ENCODE assay signal across 25 cellular contexts in genomic region chr16:1026784-1027415, GRCh38. TPM values are rescaled to one million over a fixed set of nuclear protein-coding genes. Genes with fewer than 3 reads are reported as not detected.
DNase-seq lines count a peak whose midpoint lies in the region; TF ChIP-seq lines count a peak whose summit lies in the region.
"Had no signal": no experiment of that assay in that cellular context is flagged by ENCODE, and none has a peak within 500 bp of the region (broad histone marks: within the 10 kb centered on the region; RNA-seq: fewer than 3 reads in every experiment).

No MANE protein-coding gene starts in this region.

- H3K4me3 ChIP-seq in SJCRH30 (no peak overlapping the region), neural progenitor cell (no peak overlapping the region)
- H3K4me3 ChIP-seq: HAP-1, mucosa of descending colon, vagina had no signal

- H3F3A ChIP-seq in neural progenitor cell (ENCODE audit: low read depth) = no peaks in the 10 kb centered on the region

- no peaks in the 10 kb centered on the region for H3K79me2 ChIP-seq in neural progenitor cell (ENCODE audit: low read depth)

- peaks cover 33% of the 10 kb centered on the region for H3K4me1 Mint-ChIP-seq in neural progenitor cell
- no peaks in the 10 kb centered on the region for H3K4me1 Mint-ChIP-seq in progenitor cell of endocrine pancreas (ENCODE audit: low read depth)

- TF ChIP-seq CTCF in neural progenitor cell (IDR thresholded peaks at IDR 0.05) (no peak), progenitor cell of endocrine pancreas (IDR thresholded peaks at IDR 0.05; ENCODE audit: unreplicated experiment) (no peak)

- H3K36me3 Mint-ChIP-seq in neural progenitor cell = no peaks in the 10 kb centered on the region
- H3K36me3 Mint-ChIP-seq in progenitor cell of endocrine pancreas (ENCODE audit: insufficient read depth) = no peaks in the 10 kb centered on the region
- H3K36me3 Mint-ChIP-seq: T-cell had no signal

- no peak overlapping the region for H2AFZ ChIP-seq in neural progenitor cell (replicated peaks)

- DNase-seq in SJCRH30 = peak; percentile 84 to 85
- DNase-seq in epidermal melanocyte (ENCODE audit: insufficient read length, low spot score) = peak; percentile 35
- DNase-seq in neural progenitor cell (ENCODE audit: low spot score) = peak; percentile 36
- DNase-seq in activated CD4-positive, alpha-beta T cell treated with anti-CD3 and anti-CD28 coated beads for 1 hour = no peak
- DNase-seq in SW 1271 (lab: John Stamatoyannopoulos, UW) = no peak
- DNase-seq in progenitor cell of endocrine pancreas (ENCODE audit: low spot score, unreplicated experiment) = no peak
- DNase-seq: activated CD8-positive, alpha-beta T cell treated with anti-CD3 and anti-CD28 coated beads, Interleukin-2, amount 10 ng/mL, durations not matched to agents 7 days and 5 days; activated gamma-delta T cell; amniotic stem cell; CD4-positive, alpha-beta T cell; foreskin keratinocyte; GDM1; mucosa of descending colon; NCI-H1048; NCI-H1930; NCI-H226; OCI-M1; SHP77; stimulated activated CD8-positive, alpha-beta memory T cell treated with anti-CD3 and anti-CD28 coated beads, Interleukin-4, amount 100 ng/mL, for 48 hours; T-cell had no signal

- no peaks in the 10 kb centered on the region for H4K20me1 ChIP-seq in neural progenitor cell (ENCODE audit: low read depth)

- H3K9ac ChIP-seq in neural progenitor cell = no peak overlapping the region

- H3K9me3 ChIP-seq in SJCRH30 (replicated peaks) = no peaks in the 10 kb centered on the region
- H3K9me3 ChIP-seq in neural progenitor cell (ENCODE audit: low read depth) = no peaks in the 10 kb centered on the region
- H3K9me3 ChIP-seq: HAP-1, mucosa of descending colon, vagina had no signal

- H3K9me3 Mint-ChIP-seq in neural progenitor cell (no peaks in the 10 kb centered on the region), progenitor cell of endocrine pancreas (ENCODE audit: low read depth) (no peaks in the 10 kb centered on the region)
- H3K9me3 Mint-ChIP-seq: CD4-positive, alpha-beta T cell; T-cell had no signal

- H3K36me3 ChIP-seq in SJCRH30 (no peaks in the 10 kb centered on the region), neural progenitor cell (no peaks in the 10 kb centered on the region)
- H3K36me3 ChIP-seq: HAP-1, vagina had no signal

- H3K27ac ChIP-seq in SJCRH30 = peak overlapping the region; percentile 30; the same call in 1 of the 2 replicates
- no peak overlapping the region for H3K27ac ChIP-seq in neural progenitor cell
- peak overlapping the region; percentile 96 for H3K27ac ChIP-seq in temporal lobe (ENCODE audit: low read depth, low read length)
- H3K27ac ChIP-seq: foreskin keratinocyte, vagina had no signal

- H3K4me1 ChIP-seq in SJCRH30 (peaks cover 54% of the 10 kb centered on the region), neural progenitor cell (no peaks in the 10 kb centered on the region)
- H3K4me1 ChIP-seq: foreskin keratinocyte, HAP-1 had no signal

- peak overlapping the region; percentile 46 for H3K27ac Mint-ChIP-seq in neural progenitor cell
- no peak overlapping the region for H3K27ac Mint-ChIP-seq in progenitor cell of endocrine pancreas
- H3K27ac Mint-ChIP-seq: activated CD8-positive, alpha-beta T cell treated with anti-CD3 and anti-CD28 coated beads, Interleukin-2, amount 10 ng/mL, durations not matched to agents 7 days and 5 days; CD4-positive, alpha-beta T cell; T-cell had no signal

- H3K27me3 Mint-ChIP-seq in neural progenitor cell (ENCODE audit: insufficient read depth, low read depth) (peaks cover 6% of the 10 kb centered on the region), progenitor cell of endocrine pancreas (peaks cover 8% of the 10 kb centered on the region)

- H3K27me3 ChIP-seq in SJCRH30 (no peaks in the 10 kb centered on the region; the same call in 1 of the 2 replicates), neural progenitor cell (no peaks in the 10 kb centered on the region)
- H3K27me3 ChIP-seq: vagina had no signal

- H3K4me3 Mint-ChIP-seq in neural progenitor cell = peak overlapping the region; percentile 29
- no peak overlapping the region for H3K4me3 Mint-ChIP-seq in progenitor cell of endocrine pancreas (ENCODE audit: low read depth)
- H3K4me3 Mint-ChIP-seq: activated CD8-positive, alpha-beta T cell treated with anti-CD3 and anti-CD28 coated beads, Interleukin-2, amount 10 ng/mL, durations not matched to agents 7 days and 5 days; CD4-positive, alpha-beta T cell; T-cell had no signal

- no peak overlapping the region for H3K4me2 ChIP-seq in neural progenitor cell

RNA-seq across cellular contexts. Expression of gene SOX8, which starts 45.3 kb away (rescaled TPM):
- total RNA-seq in SJCRH30 (2014; rRNA removed; shearing (Covaris generic)) = 141 and 144 TPM in 2 replicates
- 0.75 and 3.0 TPM in 2 replicates for total RNA-seq in neural progenitor cell (ENCODE audit: low replicate concordance)
- 21.6 TPM for total RNA-seq in temporal lobe
- total RNA-seq in progenitor cell of endocrine pancreas = 6.7 and 7.1 TPM in 2 replicates
- total RNA-seq: activated CD8-positive, alpha-beta T cell treated with anti-CD3 and anti-CD28 coated beads, Interleukin-2, amount 10 ng/mL, durations not matched to agents 7 days and 5 days; epithelial cell of proximal tubule; foreskin keratinocyte had no signal

RNA-seq across cellular contexts. Expression of gene SSTR5, which starts 45.6 kb away (rescaled TPM):
- total RNA-seq in SJCRH30 (2014; rRNA removed; shearing (Covaris generic)) = 3.7 and 4.5 TPM in 2 replicates
- total RNA-seq in neural progenitor cell (ENCODE audit: low replicate concordance) = not detected in 2 replicates
- not detected for total RNA-seq in temporal lobe
- 1.0 and 1.4 TPM in 2 replicates for total RNA-seq in progenitor cell of endocrine pancreas
- total RNA-seq: activated CD8-positive, alpha-beta T cell treated with anti-CD3 and anti-CD28 coated beads, Interleukin-2, amount 10 ng/mL, durations not matched to agents 7 days and 5 days; CD4-positive, alpha-beta T cell; epithelial cell of proximal tubule; foreskin keratinocyte; liver; mucosa of descending colon; T-cell had no signal

RNA-seq across cellular contexts. Expression of gene LMF1, which starts 56.1 kb away (rescaled TPM):
- 2.3 and 2.7 TPM in 2 replicates for total RNA-seq in SJCRH30 (2014; rRNA removed; shearing (Covaris generic))
- total RNA-seq in neural progenitor cell (ENCODE audit: low replicate concordance) (3.4 and 26.8 TPM in 2 replicates), temporal lobe (10.6 TPM), progenitor cell of endocrine pancreas (26.2 and 28.2 TPM in 2 replicates)

Comparison
In these comparisons a context has a peak if more than half of its experiments do, and no peak if none do; other contexts are left out.
1. DNase-seq: peak in SJCRH30 (2 of 2), epidermal melanocyte (single experiment) and neural progenitor cell (single experiment); none in activated CD4-positive, alpha-beta T cell treated with anti-CD3 and anti-CD28 coated beads for 1 hour (single experiment), SW 1271 (0 of 2) and progenitor cell of endocrine pancreas (single experiment).